In genomic region chr2:10165816-10166488, GRCh38 we compare ENCODE assay signal across 2 cellular contexts.
TF ChIP-seq lines count a peak whose summit lies in the region.

No MANE protein-coding gene starts in this region.

TF ChIP-seq in SK-N-SH, 30 proteins besides CTCF, POLR2A, EP300 and RAD21 (continued from another document):
- no peak for TF ChIP-seq SIN3A (IDR thresholded peaks at IDR 0.05; ENCODE audit: borderline replicate concordance, low read depth, low read length)
- no peak for TF ChIP-seq GABPA (IDR thresholded peaks at IDR 0.05; ENCODE audit: low read depth)
- TF ChIP-seq NFIC (IDR thresholded peaks at IDR 0.05; ENCODE audit: borderline replicate concordance), result no peak
TF ChIP-seq in SK-N-SH: peak in this region for 0.

TF ChIP-seq in SK-N-SH treated with all-trans-retinoic acid at 6 μM for 48 hours, 23 proteins besides CTCF, POLR2A, EP300 and RAD21 (continued from another document):
- TF ChIP-seq, protein P1, sequence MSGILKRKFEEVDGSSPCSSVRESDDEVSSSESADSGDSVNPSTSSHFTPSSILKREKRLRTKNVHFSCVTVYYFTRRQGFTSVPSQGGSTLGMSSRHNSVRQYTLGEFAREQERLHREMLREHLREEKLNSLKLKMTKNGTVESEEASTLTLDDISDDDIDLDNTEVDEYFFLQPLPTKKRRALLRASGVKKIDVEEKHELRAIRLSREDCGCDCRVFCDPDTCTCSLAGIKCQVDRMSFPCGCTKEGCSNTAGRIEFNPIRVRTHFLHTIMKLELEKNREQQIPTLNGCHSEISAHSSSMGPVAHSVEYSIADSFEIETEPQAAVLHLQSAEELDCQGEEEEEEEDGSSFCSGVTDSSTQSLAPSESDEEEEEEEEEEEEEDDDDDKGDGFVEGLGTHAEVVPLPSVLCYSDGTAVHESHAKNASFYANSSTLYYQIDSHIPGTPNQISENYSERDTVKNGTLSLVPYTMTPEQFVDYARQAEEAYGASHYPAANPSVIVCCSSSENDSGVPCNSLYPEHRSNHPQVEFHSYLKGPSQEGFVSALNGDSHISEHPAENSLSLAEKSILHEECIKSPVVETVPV (CRISPR knock-in tag; IDR thresholded peaks at IDR 0.05), result no peak
